8 cellular contexts compared by ENCODE assay signal in the genomic region with DNA sequence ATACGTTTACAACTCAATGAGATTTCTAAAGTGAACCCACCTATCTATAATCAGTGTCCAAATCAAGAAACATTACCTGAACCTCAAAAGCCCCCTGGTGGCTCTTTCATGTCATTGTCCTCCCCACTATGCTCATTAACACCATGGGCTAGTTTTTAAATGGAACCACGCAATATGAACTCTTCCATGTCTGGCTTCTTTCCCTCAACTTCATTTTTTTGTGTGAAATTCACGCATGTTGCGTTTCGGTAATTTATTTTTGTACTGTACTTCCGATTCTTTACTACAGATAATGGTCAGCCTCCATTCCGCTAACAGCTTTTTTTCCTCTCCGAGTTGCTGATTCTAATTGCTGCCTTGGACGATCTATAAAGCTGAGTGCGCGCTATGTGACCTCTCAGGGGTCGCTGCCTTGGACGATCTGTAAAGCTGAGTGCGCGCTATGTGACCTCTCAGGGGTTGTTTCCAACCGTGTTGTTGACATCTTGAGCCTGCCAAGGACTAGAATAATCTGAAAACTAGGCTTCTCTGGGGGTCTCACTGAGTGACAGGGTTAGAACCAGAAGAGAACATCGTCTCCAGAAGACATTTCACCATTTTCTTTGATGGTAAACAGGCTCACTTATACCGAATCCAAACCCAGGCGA. TPM values are rescaled to one million over a fixed set of nuclear protein-coding genes. Genes with fewer than 3 reads are reported as not detected.
DNase-seq lines count a peak whose midpoint lies in the region; ATAC-seq and TF ChIP-seq lines count a peak whose summit lies in the region.

No MANE protein-coding gene starts in this region.

- H3K9me3 Mint-ChIP-seq in activated CD8-positive, alpha-beta T cell treated with anti-CD3 and anti-CD28 coated beads, Interleukin-2, amount 10 ng/mL, durations not matched to agents 7 days and 5 days (ENCODE audit: insufficient read depth): no peaks in the 10 kb centered on the region
- H3K9me3 Mint-ChIP-seq in neural progenitor cell: no peaks in the 10 kb centered on the region

- peak overlapping the region; percentile 97 for H3K27ac ChIP-seq in neural progenitor cell

- peak; percentile 75 for TF ChIP-seq CTCF in fibroblast of pulmonary artery (IDR thresholded peaks at IDR 0.05; ENCODE audit: low read length, missing control alignments)
- TF ChIP-seq CTCF in neural progenitor cell (IDR thresholded peaks at IDR 0.05): peak; percentile 92

- peaks cover 21% of the 10 kb centered on the region for H3K4me1 ChIP-seq in neural progenitor cell

- peaks cover 35% of the 10 kb centered on the region for H3K36me3 Mint-ChIP-seq in activated CD8-positive, alpha-beta T cell treated with anti-CD3 and anti-CD28 coated beads, Interleukin-2, amount 10 ng/mL, durations not matched to agents 7 days and 5 days (ENCODE audit: low read depth)
- peaks cover 8% of the 10 kb centered on the region for H3K36me3 Mint-ChIP-seq in neural progenitor cell

- H3K9ac ChIP-seq in neural progenitor cell: peak overlapping the region; percentile 95

- H3F3A ChIP-seq in neural progenitor cell (ENCODE audit: low read depth): peaks cover 9% of the 10 kb centered on the region

- ATAC-seq in HG03457 (IDR thresholded peaks at IDR 0.05; ENCODE audit: unreplicated experiment): peak; percentile 0
- peak; percentile 8 for ATAC-seq in activated CD8-positive, alpha-beta T cell treated with anti-CD3 and anti-CD28 coated beads, Interleukin-2, amount 10 ng/mL, durations not matched to agents 7 days and 5 days
- ATAC-seq in HG02571 (IDR thresholded peaks at IDR 0.05; ENCODE audit: unreplicated experiment): no peak

- DNase-seq in activated gamma-delta T cell treated with Interleukin-2 at 50 U/mL for 16 hours (peak; percentile 44), activated gamma-delta T cell (lab: John Stamatoyannopoulos, UW) (no peak), NCI-H524 (lab: John Stamatoyannopoulos, UW) (peak; percentile 80 to 81), fibroblast of pulmonary artery (ENCODE audit: low read depth) (peak; percentile 48), neural progenitor cell (ENCODE audit: low spot score) (peak; percentile 77)
- DNase-seq in activated CD8-positive, alpha-beta T cell treated with anti-CD3 and anti-CD28 coated beads, Interleukin-2, amount 10 ng/mL, durations not matched to agents 7 days and 5 days: peak; percentile 73

- peaks cover 39% of the 10 kb centered on the region for H3K4me1 Mint-ChIP-seq in activated CD8-positive, alpha-beta T cell treated with anti-CD3 and anti-CD28 coated beads, Interleukin-2, amount 10 ng/mL, durations not matched to agents 7 days and 5 days (ENCODE audit: low read depth)
- H3K4me1 Mint-ChIP-seq in neural progenitor cell: peaks cover 29% of the 10 kb centered on the region

- no peak overlapping the region for H3K4me3 Mint-ChIP-seq in activated CD8-positive, alpha-beta T cell treated with anti-CD3 and anti-CD28 coated beads, Interleukin-2, amount 10 ng/mL, durations not matched to agents 7 days and 5 days
- H3K4me3 Mint-ChIP-seq in neural progenitor cell: no peak overlapping the region

- H3K79me2 ChIP-seq in neural progenitor cell (ENCODE audit: low read depth): peaks cover 44% of the 10 kb centered on the region

- no peaks in the 10 kb centered on the region for H3K27me3 ChIP-seq in neural progenitor cell

- peak overlapping the region; percentile 91 for H3K4me2 ChIP-seq in neural progenitor cell

- no peaks in the 10 kb centered on the region for H3K27me3 Mint-ChIP-seq in activated CD8-positive, alpha-beta T cell treated with anti-CD3 and anti-CD28 coated beads, Interleukin-2, amount 10 ng/mL, durations not matched to agents 7 days and 5 days (ENCODE audit: low read depth)
- no peaks in the 10 kb centered on the region for H3K27me3 Mint-ChIP-seq in neural progenitor cell (ENCODE audit: insufficient read depth, low read depth)

- no peaks in the 10 kb centered on the region for H3K9me3 ChIP-seq in neural progenitor cell (ENCODE audit: low read depth)

- peaks cover 19% of the 10 kb centered on the region for H4K20me1 ChIP-seq in neural progenitor cell (ENCODE audit: low read depth)

- POLR2A ChIA-PET in activated CD8-positive, alpha-beta T cell treated with anti-CD3 and anti-CD28 coated beads, Interleukin-2, amount 10 ng/mL, durations not matched to agents 7 days and 5 days (lab: Charles Lee): interaction anchor here (0.6 to 4.2 kb wide), 21 partner anchors 9 to 1130 kb away, joined by 3 to 69 read pairs (median 5); a partner anchor contains a TSS

- no peak overlapping the region for H3K27ac Mint-ChIP-seq in activated CD8-positive, alpha-beta T cell treated with anti-CD3 and anti-CD28 coated beads, Interleukin-2, amount 10 ng/mL, durations not matched to agents 7 days and 5 days
- H3K27ac Mint-ChIP-seq in neural progenitor cell: no peak overlapping the region

- peak overlapping the region; percentile 85 for H3K4me3 ChIP-seq in fibroblast of pulmonary artery (replicated peaks; ENCODE audit: low read depth, low read length)
- H3K4me3 ChIP-seq in neural progenitor cell: peak overlapping the region; percentile 70

- no peaks in the 10 kb centered on the region for H3K36me3 ChIP-seq in neural progenitor cell

- H2AFZ ChIP-seq in neural progenitor cell (replicated peaks): peak overlapping the region; percentile 91

- CTCF ChIA-PET in activated CD8-positive, alpha-beta T cell treated with anti-CD3 and anti-CD28 coated beads, Interleukin-2, amount 10 ng/mL, durations not matched to agents 7 days and 5 days (lab: Charles Lee): interaction anchor here (0.6 to 6.1 kb wide), 39 partner anchors 8 to 740 kb away, joined by 3 to 57 read pairs (median 3); a partner anchor contains a TSS

RNA-seq across cellular contexts. Expression of a gene that starts 1.1 kb away (rescaled TPM):
- 100 to 1,000 TPM; 209 to 215 TPM for total RNA-seq in activated CD8-positive, alpha-beta T cell treated with anti-CD3 and anti-CD28 coated beads, Interleukin-2, amount 10 ng/mL, durations not matched to agents 7 days and 5 days
- total RNA-seq in neural progenitor cell (ENCODE audit: low replicate concordance): 145 and 166 TPM in 2 replicates

RNA-seq across cellular contexts. Expression of a gene that starts 24.5 kb away (rescaled TPM):
- total RNA-seq in activated CD8-positive, alpha-beta T cell treated with anti-CD3 and anti-CD28 coated beads, Interleukin-2, amount 10 ng/mL, durations not matched to agents 7 days and 5 days: 10 to 100 TPM; 30.2 to 33.7 TPM
- 31.3 and 35.1 TPM in 2 replicates for total RNA-seq in neural progenitor cell (ENCODE audit: low replicate concordance)
